ENCODE assay signal across 9 cellular contexts in the genomic region with DNA sequence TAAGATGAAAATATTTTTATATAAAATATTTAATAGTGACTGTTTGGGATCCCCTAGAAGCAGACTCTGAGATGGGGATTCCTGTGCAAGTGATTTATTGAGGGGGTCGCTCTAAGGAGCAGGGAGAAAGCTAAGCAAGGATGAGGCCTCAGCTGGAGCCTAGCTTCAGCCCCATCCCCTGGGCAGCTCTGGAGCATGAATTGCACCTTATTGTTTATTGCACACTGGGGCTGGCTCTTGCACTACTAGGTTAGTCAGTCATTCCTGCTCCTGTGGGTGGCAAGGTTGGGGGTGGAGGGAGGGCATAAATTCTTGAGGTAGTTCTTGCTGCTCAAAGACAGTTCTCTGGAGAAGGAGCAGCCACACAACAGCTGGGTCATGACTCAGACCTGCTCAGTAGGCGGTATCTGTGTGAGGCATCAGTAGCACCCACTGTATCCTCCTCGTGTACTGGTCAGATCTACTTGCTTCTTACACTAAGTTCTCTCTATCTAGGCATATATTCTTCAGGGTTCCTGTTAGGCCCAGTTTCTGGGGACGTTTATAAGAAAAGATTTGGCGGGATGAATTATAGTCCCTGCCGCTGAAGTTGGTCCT. TPM values are rescaled to one million over a fixed set of nuclear protein-coding genes. Genes with fewer than 3 reads are reported as not detected.
DNase-seq lines count a peak whose midpoint lies in the region; ATAC-seq, FAIRE-seq and TF ChIP-seq lines count a peak whose summit lies in the region.
"Had no signal": no experiment of that assay in that cellular context is flagged by ENCODE, and none has a peak within 500 bp of the region (broad histone marks: within the 10 kb centered on the region; RNA-seq: fewer than 3 reads in every experiment).

No MANE protein-coding gene starts in this region.

- no peaks in the 10 kb centered on the region for H3K9me3 Mint-ChIP-seq in immature natural killer cell
- H3K9me3 Mint-ChIP-seq: IgD-negative memory B cell had no signal

- H3K4me3 ChIP-seq in Jurkat, Clone E6-1 (ENCODE audit: low read length) = no peak overlapping the region

- peaks cover 0 to 4% (median 2%) of the 10 kb centered on the region in 3 donors for H3K27me3 Mint-ChIP-seq in immature natural killer cell (ENCODE audit: low read depth in 3 of 3)
- H3K27me3 Mint-ChIP-seq: IgD-negative memory B cell had no signal

- peak; percentile 28 for DNase-seq in Jurkat, Clone E6-1 (ENCODE audit: low read depth, low spot score)
- DNase-seq in activated CD8-positive, alpha-beta memory T cell treated with anti-CD3 and anti-CD28 coated beads, Interleukin-2, amount 50 U/mL, for 4 hours = peak; percentile 48
- DNase-seq in immature natural killer cell = peak in 1 of 3 donors; percentile 18
- DNase-seq in stromal cell of bone marrow (ENCODE audit: low read depth) = peak; percentile 55
- DNase-seq in NCI-H2171 (lab: John Stamatoyannopoulos, UW) = no peak
- no peak for DNase-seq in GM12892 (ENCODE audit: insufficient read length)
- DNase-seq in Ammon's horn (ENCODE audit: low spot score) = no peak

- peaks cover 19 to 25% of the 10 kb centered on the region in 2 donors for H3K4me1 Mint-ChIP-seq in immature natural killer cell

- no peak for TF ChIP-seq POLR2A in GM12892 (IDR thresholded peaks at IDR 0.05; ENCODE audit: low read depth, low read length)

- ATAC-seq in GM18870 (IDR thresholded peaks at IDR 0.05; ENCODE audit: unreplicated experiment) = peak; percentile 71

- peak overlapping the region in 4 of 6 donors; percentile 3 to 41 (median 16) for H3K27ac Mint-ChIP-seq in immature natural killer cell

- peak overlapping the region in 1 of 5 donors; percentile 7 for H3K4me3 Mint-ChIP-seq in immature natural killer cell
- H3K4me3 Mint-ChIP-seq: IgD-negative memory B cell had no signal

- no peak for FAIRE-seq in GM12892 (lab: Jason Lieb, UNC)

- H3K36me3 Mint-ChIP-seq in immature natural killer cell = no peaks in the 10 kb centered on the region

RNA-seq across cellular contexts. Expression of a gene that starts 27.2 kb away (rescaled TPM):
- polyA plus RNA-seq in Jurkat, Clone E6-1 (2012; ENCODE audit: insufficient read depth, insufficient read length) = 10.4 TPM
- polyA plus RNA-seq in immature natural killer cell = 10 to 100 TPM; 30.8 to 49.7 (median 44.6) TPM
- polyA plus RNA-seq in GM12892 (2012; ENCODE audit: missing spikeins) = 12.3 TPM

Comparison
In these comparisons a context has a peak if more than half of its experiments do, and no peak if none do; other contexts are left out.
1. DNase-seq: peak in Jurkat, Clone E6-1 (single experiment), activated CD8-positive, alpha-beta memory T cell treated with anti-CD3 and anti-CD28 coated beads, Interleukin-2, amount 50 U/mL, for 4 hours (single experiment) and stromal cell of bone marrow (single experiment); none in NCI-H2171 (single experiment), GM12892 (single experiment) and Ammon's horn (single experiment).